Comparison of ENCODE assay signal across 16 cellular contexts in genomic region chr12:107533218-107533617, GRCh38.
DNase-seq lines count a peak whose midpoint lies in the region; ATAC-seq and TF ChIP-seq lines count a peak whose summit lies in the region.
"Had no signal": no experiment of that assay in that cellular context is flagged by ENCODE, and none has a peak within 500 bp of the region (broad histone marks: within the 10 kb centered on the region; RNA-seq: fewer than 3 reads in every experiment).

No MANE protein-coding gene starts in this region.

- no peaks in the 10 kb centered on the region for H3K36me3 Mint-ChIP-seq in stimulated activated effector memory CD8-positive, alpha-beta T cell treated with anti-CD3 and anti-CD28 coated beads, Interleukin-12 subunit alpha, Interleukin-12 subunit beta, amount 100 ng/mL, for 72 hours
- H3K36me3 Mint-ChIP-seq: CD14-positive monocyte had no signal

- H3K4me3 Mint-ChIP-seq in stimulated activated effector memory CD8-positive, alpha-beta T cell treated with anti-CD3 and anti-CD28 coated beads, Interleukin-12 subunit alpha, Interleukin-12 subunit beta, amount 100 ng/mL, for 72 hours = no peak overlapping the region
- H3K4me3 Mint-ChIP-seq: activated CD4-positive, alpha-beta memory T cell treated with anti-CD3 and anti-CD28 coated beads for 36 hours; CD14-positive monocyte had no signal

- no peaks in the 10 kb centered on the region for H3K27me3 ChIP-seq in left ventricle myocardium inferior (ENCODE audit: low read depth)
- H3K27me3 ChIP-seq: gastrocnemius medialis had no signal

- H3K4me1 Mint-ChIP-seq in stimulated activated effector memory CD8-positive, alpha-beta T cell treated with anti-CD3 and anti-CD28 coated beads, Interleukin-12 subunit alpha, Interleukin-12 subunit beta, amount 100 ng/mL, for 72 hours = peaks cover 6% of the 10 kb centered on the region
- H3K4me1 Mint-ChIP-seq: CD14-positive monocyte had no signal

- TF ChIP-seq CTCF in left ventricle myocardium inferior (IDR thresholded peaks at IDR 0.05; ENCODE audit: borderline replicate concordance) = no peak

- peaks cover 12% of the 10 kb centered on the region for H3K9me3 ChIP-seq in left ventricle myocardium inferior (replicated peaks)
- H3K9me3 ChIP-seq: gastrocnemius medialis had no signal

- no peak for DNase-seq in inferior parietal cortex (ENCODE audit: extremely low spot score)
- no peak for DNase-seq in activated gamma-delta T cell treated with Interleukin-2 at 50 U/mL for 16 hours
- DNase-seq in stimulated activated effector memory CD8-positive, alpha-beta T cell treated with anti-CD3 and anti-CD28 coated beads, Interleukin-12 subunit alpha, Interleukin-12 subunit beta, amount 100 ng/mL, for 72 hours (ENCODE audit: low spot score in 2 of 2) = no peak
- no peak for DNase-seq in left ventricle myocardium inferior
- DNase-seq: activated CD4-positive, alpha-beta memory T cell treated with anti-CD3 and anti-CD28 coated beads for 36 hours; activated effector memory CD4-positive, alpha-beta T cell treated with anti-CD3 and anti-CD28 coated beads, Interleukin-2, amount 50 U/mL, for 16 hours; gastrocnemius medialis; mesendoderm; NCI-H187 treated with DMSO at 0.1 percent for 48 hours; NCI-H82; RPMI8226 had no signal

- H3K4me1 ChIP-seq in left ventricle myocardium inferior = no peaks in the 10 kb centered on the region
- H3K4me1 ChIP-seq: gastrocnemius medialis had no signal

- intact Hi-C loops in left ventricle myocardium inferior (cut with micrococcal nuclease) = no loop called here

- H3K4me3 ChIP-seq in left ventricle myocardium inferior = no peak overlapping the region
- H3K4me3 ChIP-seq: gastrocnemius medialis had no signal

- H3K27ac Mint-ChIP-seq in stimulated activated effector memory CD8-positive, alpha-beta T cell treated with anti-CD3 and anti-CD28 coated beads, Interleukin-12 subunit alpha, Interleukin-12 subunit beta, amount 100 ng/mL, for 72 hours = no peak overlapping the region
- H3K27ac Mint-ChIP-seq: activated CD4-positive, alpha-beta memory T cell treated with anti-CD3 and anti-CD28 coated beads for 36 hours; CD14-positive monocyte had no signal

- H3K27ac ChIP-seq in left ventricle myocardium inferior (replicated peaks) = no peak overlapping the region
- H3K27ac ChIP-seq: gastrocnemius medialis had no signal

- H3K36me3 ChIP-seq in left ventricle myocardium inferior = no peaks in the 10 kb centered on the region
- H3K36me3 ChIP-seq: gastrocnemius medialis had no signal

- H3K9me3 Mint-ChIP-seq in stimulated activated effector memory CD8-positive, alpha-beta T cell treated with anti-CD3 and anti-CD28 coated beads, Interleukin-12 subunit alpha, Interleukin-12 subunit beta, amount 100 ng/mL, for 72 hours = peaks cover 7% of the 10 kb centered on the region

- peak; percentile 94 for ATAC-seq in GM18517 (IDR thresholded peaks at IDR 0.05; ENCODE audit: unreplicated experiment)
- peak; percentile 79 for ATAC-seq in GM21381 (IDR thresholded peaks at IDR 0.05; ENCODE audit: unreplicated experiment)
- ATAC-seq in HG02973 (IDR thresholded peaks at IDR 0.05; ENCODE audit: unreplicated experiment) = peak; percentile 91
- ATAC-seq in HG03565 (IDR thresholded peaks at IDR 0.05; ENCODE audit: unreplicated experiment) = peak; percentile 83
- no peak for ATAC-seq in stimulated activated effector memory CD8-positive, alpha-beta T cell treated with anti-CD3 and anti-CD28 coated beads, Interleukin-12 subunit alpha, Interleukin-12 subunit beta, amount 100 ng/mL, for 72 hours
- ATAC-seq: gastrocnemius medialis had no signal
